In the genomic region with DNA sequence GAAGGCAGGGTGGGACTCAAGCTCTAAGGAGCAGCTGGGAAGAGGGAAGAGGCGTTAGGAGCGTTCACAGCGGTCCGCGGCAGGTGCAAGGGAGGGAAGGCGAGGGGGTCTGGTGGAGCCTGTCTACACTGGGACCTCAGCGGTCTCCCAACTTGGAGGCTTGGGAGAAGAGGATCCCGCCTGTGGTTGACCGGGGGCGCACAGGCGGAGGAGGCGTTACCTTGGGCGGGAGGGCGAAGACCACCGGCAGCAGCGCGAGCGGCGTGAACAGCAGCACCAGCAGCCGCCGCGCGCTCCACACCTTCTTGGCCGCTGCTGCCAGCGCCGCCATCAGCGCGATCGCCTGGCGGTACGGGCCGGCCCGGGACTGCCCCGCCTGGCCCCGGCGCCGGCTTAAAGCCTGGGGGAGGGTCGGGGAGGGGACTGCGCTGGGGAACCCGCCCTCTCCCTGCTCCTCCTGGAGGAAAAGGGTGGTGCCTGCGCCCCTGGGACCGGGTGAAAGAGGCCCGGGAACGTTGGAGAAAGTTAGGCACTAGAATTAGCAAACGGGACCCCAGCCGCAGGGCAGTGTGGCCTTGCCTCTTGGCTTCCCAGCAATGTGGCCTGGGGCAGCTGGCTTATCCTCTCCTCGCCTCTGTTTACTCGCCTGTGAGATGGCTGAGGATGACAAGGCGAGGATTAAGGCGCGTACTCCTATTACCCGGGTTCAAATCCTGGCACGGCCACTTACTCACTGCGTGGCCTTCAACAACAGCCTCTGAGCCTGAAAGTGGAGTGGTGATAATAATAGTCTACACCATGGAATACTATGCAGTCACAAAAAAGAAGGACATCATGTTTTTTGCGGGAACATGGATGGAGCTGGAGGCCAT, we compare ENCODE assay signal across 13 cellular contexts. TPM values are rescaled to one million over a fixed set of nuclear protein-coding genes. Genes with fewer than 3 reads are reported as not detected.
A peak's percentile ranks its signal among the peaks of the same experiment; 100 is the strongest.
DNase-seq lines count a peak whose midpoint lies in the region; ATAC-seq and TF ChIP-seq lines count a peak whose summit lies in the region.
"Had no signal": no experiment of that assay in that cellular context is flagged by ENCODE, and none has a peak within 500 bp of the region (broad histone marks: within the 10 kb centered on the region; RNA-seq: fewer than 3 reads in every experiment).

A gene with protein sequence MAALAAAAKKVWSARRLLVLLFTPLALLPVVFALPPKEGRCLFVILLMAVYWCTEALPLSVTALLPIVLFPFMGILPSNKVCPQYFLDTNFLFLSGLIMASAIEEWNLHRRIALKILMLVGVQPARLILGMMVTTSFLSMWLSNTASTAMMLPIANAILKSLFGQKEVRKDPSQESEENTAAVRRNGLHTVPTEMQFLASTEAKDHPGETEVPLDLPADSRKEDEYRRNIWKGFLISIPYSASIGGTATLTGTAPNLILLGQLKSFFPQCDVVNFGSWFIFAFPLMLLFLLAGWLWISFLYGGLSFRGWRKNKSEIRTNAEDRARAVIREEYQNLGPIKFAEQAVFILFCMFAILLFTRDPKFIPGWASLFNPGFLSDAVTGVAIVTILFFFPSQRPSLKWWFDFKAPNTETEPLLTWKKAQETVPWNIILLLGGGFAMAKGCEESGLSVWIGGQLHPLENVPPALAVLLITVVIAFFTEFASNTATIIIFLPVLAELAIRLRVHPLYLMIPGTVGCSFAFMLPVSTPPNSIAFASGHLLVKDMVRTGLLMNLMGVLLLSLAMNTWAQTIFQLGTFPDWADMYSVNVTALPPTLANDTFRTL (minus strand): TSS at position 369 of the 872 bp plus-strand sequence. CDS start 38 bp downstream, at position 331.

- peak; percentile 48 for ATAC-seq in Right ventricle myocardium superior (ENCODE audit: poor library complexity)
- ATAC-seq in foreskin keratinocyte = peak; percentile 48
- peak; percentile 21 for ATAC-seq in upper lobe of right lung
- ATAC-seq: activated naive CD8-positive, alpha-beta T cell treated with anti-CD3 and anti-CD28 coated beads, Interleukin-2, amount 50 U/mL, for 24 hours; naive thymus-derived CD8-positive, alpha-beta T cell had no signal

- H3K27ac ChIP-seq in foreskin keratinocyte (no peak within 1 kb of the TSS), upper lobe of right lung (no peak within 1 kb of the TSS)

- DNase-seq in Right ventricle myocardium superior (no peak), cardiac septum (ENCODE audit: low spot score) (no peak), foreskin keratinocyte (no peak), mesothelial cell of epicardium (ENCODE audit: low spot score in 2 of 2, unreplicated experiment in 2 of 2) (no peak), upper lobe of right lung (no peak), putamen (ENCODE audit: low spot score) (no peak), posterior vena cava (ENCODE audit: low spot score) (no peak)
- DNase-seq in activated CD4-positive, alpha-beta T cell treated with anti-CD3 and anti-CD28 coated beads for 48 hours = no peak
- DNase-seq: activated naive CD8-positive, alpha-beta T cell treated with anti-CD3 and anti-CD28 coated beads, Interleukin-2, amount 50 U/mL, for 24 hours; naive thymus-derived CD8-positive, alpha-beta T cell; NCI-H1694 treated with DMSO at 0.1 percent for 48 hours; SIG-M5 had no signal

- H3K9me3 Mint-ChIP-seq in mesothelial cell of epicardium = no peaks in the 10 kb centered on the region

- H3K4me1 ChIP-seq in foreskin keratinocyte = no peaks in the 10 kb centered on the region
- H3K4me1 ChIP-seq in upper lobe of right lung = no peaks in the 10 kb centered on the region

- H3K27ac Mint-ChIP-seq in mesothelial cell of epicardium = peak within 1 kb of the TSS; percentile 21
- H3K27ac Mint-ChIP-seq: activated naive CD8-positive, alpha-beta T cell treated with anti-CD3 and anti-CD28 coated beads, Interleukin-2, amount 50 U/mL, for 24 hours; B cell had no signal

- no peak for TF ChIP-seq CTCF in foreskin keratinocyte (conservative IDR thresholded peaks at IDR 0.05)
- no peak for TF ChIP-seq CTCF in mesothelial cell of epicardium (IDR thresholded peaks at IDR 0.05; ENCODE audit: unreplicated experiment)
- TF ChIP-seq CTCF in upper lobe of right lung (IDR thresholded peaks at IDR 0.05) = no peak

- peaks cover 23% of the 10 kb centered on the region for H3K27me3 ChIP-seq in foreskin keratinocyte
- H3K27me3 ChIP-seq in upper lobe of right lung = peaks cover 21% of the 10 kb centered on the region

- H3K4me3 Mint-ChIP-seq in mesothelial cell of epicardium = peak within 1 kb of the TSS; percentile 62
- H3K4me3 Mint-ChIP-seq: activated naive CD8-positive, alpha-beta T cell treated with anti-CD3 and anti-CD28 coated beads, Interleukin-2, amount 50 U/mL, for 24 hours; B cell; naive thymus-derived CD8-positive, alpha-beta T cell had no signal

- no peaks in the 10 kb centered on the region for H3K36me3 ChIP-seq in upper lobe of right lung

- no peak within 1 kb of the TSS for H3K4me3 ChIP-seq in upper lobe of right lung

- intact Hi-C loops in Right ventricle myocardium superior (cut with DNase I) (no loop called here), cardiac septum (cut with DNase I) (no loop called here), upper lobe of right lung (cut with DNase I) (no loop called here), posterior vena cava (cut with DNase I) (no loop called here)

- no peaks in the 10 kb centered on the region for H3K36me3 Mint-ChIP-seq in mesothelial cell of epicardium

- H3K27me3 Mint-ChIP-seq in mesothelial cell of epicardium (ENCODE audit: low read depth) = peaks cover 40% of the 10 kb centered on the region

- no peaks in the 10 kb centered on the region for H3K9me3 ChIP-seq in upper lobe of right lung

- H3K4me1 Mint-ChIP-seq in mesothelial cell of epicardium = peaks cover 3% of the 10 kb centered on the region
- H3K4me1 Mint-ChIP-seq: activated naive CD8-positive, alpha-beta T cell treated with anti-CD3 and anti-CD28 coated beads, Interleukin-2, amount 50 U/mL, for 24 hours; B cell had no signal

RNA-seq across cellular contexts. Expression of the gene that starts here (rescaled TPM):
- 0.30 TPM for total RNA-seq in Right ventricle myocardium superior
- total RNA-seq in cardiac septum = 0.57 TPM
- total RNA-seq in foreskin keratinocyte = 3.1 and 5.1 TPM in 2 replicates
- 4.6 and 5.3 TPM in 2 replicates for polyA plus RNA-seq in foreskin keratinocyte
- total RNA-seq in mesothelial cell of epicardium = 18.8 to 19.7 TPM (median 19.3 TPM) in 3 replicates
- total RNA-seq in upper lobe of right lung = 1.6 TPM
- total RNA-seq in posterior vena cava = 1 to 10 TPM; 1.7 to 2.3 TPM
- polyA plus RNA-seq: naive thymus-derived CD8-positive, alpha-beta T cell had no signal

Comparison
In these comparisons a context has a peak if more than half of its experiments do, and no peak if none do; other contexts are left out.
1. Peak in ATAC-seq in Right ventricle myocardium superior; RNA of the gene not detected or under 1 TPM.